ENCODE assay signal across 18 cellular contexts in genomic region chr4:1285151-1285789, GRCh38.
"Had no signal": no experiment of that assay in that cellular context is flagged by ENCODE, and none has a peak within 500 bp of the region (broad histone marks: within the 10 kb centered on the region; RNA-seq: fewer than 3 reads in every experiment).

No MANE protein-coding gene starts in this region.

- H3K9me3 ChIP-seq: psoas muscle, suprapubic skin, thyroid gland, upper lobe of left lung, uterus had no signal

- H3K36me3 ChIP-seq: suprapubic skin, thyroid gland, upper lobe of left lung, uterus had no signal

- FAIRE-seq: colon, small intestine had no signal

- H3K27ac ChIP-seq: heart left ventricle, psoas muscle, suprapubic skin, thyroid gland, upper lobe of left lung, uterus had no signal

- H3K27ac Mint-ChIP-seq: naive B cell had no signal

- H3K4me3 ChIP-seq: heart left ventricle, lung, psoas muscle, suprapubic skin, thyroid gland, upper lobe of left lung, uterus had no signal

- H3K4me1 ChIP-seq: uterus had no signal

- ATAC-seq: heart left ventricle, left colon, left ventricle myocardium superior, psoas muscle had no signal

- DNase-seq: cerebellar nuclear complex; foreskin melanocyte; heart left ventricle; hypothalamus; left colon; left ventricle myocardium superior; psoas muscle; retina; small intestine; stimulated activated CD4-positive, alpha-beta T cell treated with anti-CD3 and anti-CD28 coated beads, Interleukin-12 subunit alpha, Interleukin-12 subunit beta, amount 100 ng/mL, for 4 hours; thyroid gland; uterus had no signal

- H3K4me3 Mint-ChIP-seq: nephron had no signal
